14 cellular contexts compared by ENCODE assay signal in genomic region chr16:8589293-8590160, GRCh38. TPM values are rescaled to one million over a fixed set of nuclear protein-coding genes. Genes with fewer than 3 reads are reported as not detected.
DNase-seq lines count a peak whose midpoint lies in the region; ATAC-seq and TF ChIP-seq lines count a peak whose summit lies in the region.
"Had no signal": no experiment of that assay in that cellular context is flagged by ENCODE, and none has a peak within 500 bp of the region (broad histone marks: within the 10 kb centered on the region; RNA-seq: fewer than 3 reads in every experiment).

No MANE protein-coding gene starts in this region.

- no peak overlapping the region for H3T11ph ChIP-seq in H9 (ENCODE audit: low read length)

- no peak overlapping the region for H4K12ac ChIP-seq in trophoblast cell (ENCODE audit: low read depth, low read length)

- TF ChIP-seq CTCF in H9 (conservative IDR thresholded peaks at IDR 0.05) (peak; percentile 39; the same call in 1 of the 3 replicates), WERI-Rb-1 (IDR thresholded peaks at IDR 0.05; ENCODE audit: low read depth, low read length) (no peak)

- H3K27me3 ChIP-seq in H9 (ENCODE audit: insufficient read depth, low read length): peaks cover 23% of the 10 kb centered on the region; the same call in 1 of the 2 replicates
- peaks cover 63% of the 10 kb centered on the region for H3K27me3 ChIP-seq in WERI-Rb-1 (ENCODE audit: insufficient read depth, low read depth, severe bottlenecking)
- peaks cover 61% of the 10 kb centered on the region for H3K27me3 ChIP-seq in iPS-18a (ENCODE audit: control insufficient read depth, insufficient read depth, low read length)
- H3K27me3 ChIP-seq in trophoblast cell (ENCODE audit: insufficient read depth, low read length): peaks cover 33% of the 10 kb centered on the region

- H3K79me2 ChIP-seq in H9 (ENCODE audit: insufficient read depth, low read length) (no peaks in the 10 kb centered on the region), trophoblast cell (ENCODE audit: control insufficient read depth, insufficient read depth, low read length, poor library complexity) (no peaks in the 10 kb centered on the region)

- H2AK5ac ChIP-seq in H9 (ENCODE audit: insufficient read length, low read length): no peak overlapping the region
- no peak overlapping the region for H2AK5ac ChIP-seq in trophoblast cell (ENCODE audit: low read length)

- H3K4me2 ChIP-seq in H9 (ENCODE audit: insufficient read depth, insufficient read length, low read length) (peak overlapping the region; percentile 84), trophoblast cell (ENCODE audit: low read length) (peak overlapping the region; percentile 35)

- H2BK12ac ChIP-seq in H9 (ENCODE audit: insufficient read length, low read depth, low read length) (no peak overlapping the region), trophoblast cell (ENCODE audit: low read length) (no peak overlapping the region)

- H3K36me3 Mint-ChIP-seq in H9 (ENCODE audit: insufficient read depth in 1 of 3, low read depth in 3 of 3): no peaks in the 10 kb centered on the region
- H3K36me3 Mint-ChIP-seq: CD8-positive, alpha-beta T cell had no signal

- peaks cover 11 to 12% of the 10 kb centered on the region in 2 experiments for H3K4me1 Mint-ChIP-seq in H9

- H3K56ac ChIP-seq in H9 (ENCODE audit: insufficient read length, low read depth, low read length): no peak overlapping the region

- H2BK15ac ChIP-seq in H9 (ENCODE audit: low read depth, low read length): no peak overlapping the region

- no peak overlapping the region; a peak in 4 of 5 replicates for H3K4me3 Mint-ChIP-seq in H9
- H3K4me3 Mint-ChIP-seq: CD8-positive, alpha-beta T cell had no signal

- H3K23ac ChIP-seq in H9 (ENCODE audit: insufficient read length, low read depth, low read length) (no peak overlapping the region), trophoblast cell (ENCODE audit: low read length) (no peak overlapping the region)

- H3K9ac ChIP-seq in H9 (ENCODE audit: extremely low read depth, insufficient read length, low read length) (no peak overlapping the region), iPS-18a (ENCODE audit: low read length) (no peak overlapping the region), trophoblast cell (ENCODE audit: low read length) (no peak overlapping the region)

- H3K27me3 Mint-ChIP-seq in H9 (ENCODE audit: low read depth): peaks cover 25% of the 10 kb centered on the region

- no peaks in the 10 kb centered on the region for H4K20me1 ChIP-seq in H9 (ENCODE audit: control insufficient read depth, insufficient read depth, insufficient read length)

- H2AFZ ChIP-seq in H9 (ENCODE audit: low read length) (no peak overlapping the region), trophoblast cell (ENCODE audit: insufficient read depth, low read length, poor library complexity) (no peak overlapping the region)

- H3K18ac ChIP-seq in H9 (ENCODE audit: insufficient read length, low read depth, low read length): no peak overlapping the region
- H3K18ac ChIP-seq in trophoblast cell (ENCODE audit: low read length): no peak overlapping the region

- no peak overlapping the region for H2BK5ac ChIP-seq in H9 (ENCODE audit: insufficient read length, low read length)
- no peak overlapping the region for H2BK5ac ChIP-seq in trophoblast cell (ENCODE audit: low read depth, low read length, poor library complexity)

- H3K4me1 ChIP-seq in H9 (ENCODE audit: insufficient read depth, low read length) (no peaks in the 10 kb centered on the region), iPS-18a (ENCODE audit: control insufficient read depth, low read depth, low read length) (peaks cover 3% of the 10 kb centered on the region), trophoblast cell (ENCODE audit: control insufficient read depth in 1 of 2, insufficient read depth in 2 of 2, low read length in 2 of 2) (peaks cover 7 to 8% of the 10 kb centered on the region in 2 experiments)

- DNase-seq in H9: peak; percentile 47
- no peak for DNase-seq in WERI-Rb-1
- DNase-seq in trophoblast cell: no peak
- DNase-seq in KG1 (lab: John Stamatoyannopoulos, UW): no peak
- DNase-seq: activated naive CD4-positive, alpha-beta T cell treated with Interleukin-2 at 50 U/mL for 16 hours; CD8-positive, alpha-beta T cell; NCI-H524 had no signal

- H3K9me3 Mint-ChIP-seq in H9: no peaks in the 10 kb centered on the region
- H3K9me3 Mint-ChIP-seq: CD8-positive, alpha-beta T cell; dendritic cell treated with granulocyte-macrophage colony-stimulating factor and Interleukin-4, amounts not matched to agents 40 ng/mL and 50 ng/mL, for 4 days had no signal

- peak overlapping the region; percentile 74 for H3K14ac ChIP-seq in H9 (ENCODE audit: insufficient read depth, low read length)
- no peak overlapping the region for H3K14ac ChIP-seq in trophoblast cell (ENCODE audit: low read length)

- no peaks in the 10 kb centered on the region for H3K9me3 ChIP-seq in H9 (ENCODE audit: control insufficient read depth, low read depth, low read length)
- no peaks in the 10 kb centered on the region for H3K9me3 ChIP-seq in WERI-Rb-1 (ENCODE audit: severe bottlenecking)
- H3K9me3 ChIP-seq in iPS-18a (ENCODE audit: control insufficient read depth, low read depth, low read length): no peaks in the 10 kb centered on the region
- peaks cover 13% of the 10 kb centered on the region for H3K9me3 ChIP-seq in trophoblast cell (ENCODE audit: insufficient read depth, low read depth, low read length)

- H2BK120ac ChIP-seq in H9 (ENCODE audit: low read depth, low read length, poor library complexity, severe bottlenecking): no peak overlapping the region
- H2BK120ac ChIP-seq in trophoblast cell (ENCODE audit: insufficient read depth, low read length, poor library complexity): no peak overlapping the region

- H3K4me3 ChIP-seq in WERI-Rb-1 (ENCODE audit: low read depth, low read length) (peak overlapping the region; percentile 2), iPS-18a (ENCODE audit: low read length) (peak overlapping the region; percentile 65), trophoblast cell (ENCODE audit: low read depth, low read length) (no peak overlapping the region)

- no peak overlapping the region for H3K27ac Mint-ChIP-seq in H9
- H3K27ac Mint-ChIP-seq: CD8-positive, alpha-beta T cell; dendritic cell treated with granulocyte-macrophage colony-stimulating factor and Interleukin-4, amounts not matched to agents 40 ng/mL and 50 ng/mL, for 4 days had no signal

- no peak overlapping the region for H4K8ac ChIP-seq in H9 (replicated peaks; ENCODE audit: insufficient read length, low read depth, low read length)
- no peak overlapping the region for H4K8ac ChIP-seq in trophoblast cell (ENCODE audit: low read depth, low read length)

- no peak overlapping the region for H4K5ac ChIP-seq in H9 (ENCODE audit: insufficient read length, low read depth, low read length)

- H3K23me2 ChIP-seq in H9 (ENCODE audit: insufficient read length, low read depth, low read length, poor library complexity, severe bottlenecking): peaks cover 16% of the 10 kb centered on the region

- ATAC-seq in HG02588 (IDR thresholded peaks at IDR 0.05; ENCODE audit: unreplicated experiment) (no peak), GM18861 (IDR thresholded peaks at IDR 0.05; ENCODE audit: unreplicated experiment) (no peak)
- ATAC-seq: CD8-positive, alpha-beta T cell had no signal

- H3K4ac ChIP-seq in H9 (ENCODE audit: low read depth, low read length) (no peak overlapping the region), trophoblast cell (ENCODE audit: low read depth, low read length) (no peak overlapping the region)

- no peak overlapping the region for H4K91ac ChIP-seq in H9 (ENCODE audit: insufficient read length, low read depth, low read length)
- H4K91ac ChIP-seq in trophoblast cell (ENCODE audit: low read depth, low read length): no peak overlapping the region

- no CpG with 5 or more reads among the region's 68 CpGs for WGBS in H9 (ENCODE audit: extremely low coverage, insufficient read length, low lambda C conversion rate)
- no CpG with 5 or more reads among the region's 68 CpGs for whole genome bisulfite sequencing in trophoblast cell (ENCODE audit: extremely low coverage, insufficient coverage, insufficient read length)

- H3K27ac ChIP-seq in H9 (ENCODE audit: insufficient read length, low read depth, low read length): no peak overlapping the region
- H3K27ac ChIP-seq in WERI-Rb-1: no peak overlapping the region
- H3K27ac ChIP-seq in iPS-18a (ENCODE audit: low read length): no peak overlapping the region
- H3K27ac ChIP-seq in trophoblast cell (ENCODE audit: low read depth, low read length): no peak overlapping the region

- H2BK20ac ChIP-seq in H9 (ENCODE audit: low read depth, low read length, poor library complexity, severe bottlenecking): no peak overlapping the region

- H3K36me3 ChIP-seq in WERI-Rb-1 (no peaks in the 10 kb centered on the region), iPS-18a (ENCODE audit: control insufficient read depth, low read depth, low read length) (no peaks in the 10 kb centered on the region), trophoblast cell (ENCODE audit: control insufficient read depth in 1 of 2, insufficient read depth in 2 of 2, low read length in 2 of 2) (no peaks in the 10 kb centered on the region)

- H3K79me1 ChIP-seq in H9 (ENCODE audit: insufficient read depth, low read depth, low read length, poor library complexity, severe bottlenecking) (no peaks in the 10 kb centered on the region), trophoblast cell (ENCODE audit: low read length) (no peaks in the 10 kb centered on the region)

RNA-seq across cellular contexts. Expression of gene TMEM114, which starts 0.8 kb away (rescaled TPM):
- 0.33 and 1.2 TPM in 2 replicates for total RNA-seq in H9 (2021)
- not detected in 2 replicates for polyA plus RNA-seq in trophoblast cell (2013)
- total RNA-seq: activated CD8-positive, alpha-beta memory T cell treated with anti-CD3 and anti-CD28 coated beads for 36 hours; CD8-positive, alpha-beta T cell; frontal cortex; mesenteric fat pad had no signal

RNA-seq across cellular contexts. Expression of gene METTL22, which starts 32.0 kb away (rescaled TPM):
- 48.9 and 51.9 TPM in 2 replicates for total RNA-seq in H9 (2021)
- polyA plus RNA-seq in trophoblast cell (2013): 21.8 and 25.3 TPM in 2 replicates
